ENCODE assay signal across 23 cellular contexts in genomic region chr1:13806108-13806507, GRCh38.
DNase-seq lines count a peak whose midpoint lies in the region; ATAC-seq and TF ChIP-seq lines count a peak whose summit lies in the region.
"Had no signal": no experiment of that assay in that cellular context is flagged by ENCODE, and none has a peak within 500 bp of the region (broad histone marks: within the 10 kb centered on the region; RNA-seq: fewer than 3 reads in every experiment).

No MANE protein-coding gene starts in this region.

- H4K20me1 ChIP-seq in BLaER1: peaks cover 44% of the 10 kb centered on the region
- H4K20me1 ChIP-seq in H9 (ENCODE audit: control insufficient read depth, insufficient read depth, insufficient read length): no peaks in the 10 kb centered on the region

- H3K9me3 Mint-ChIP-seq in CD8-positive, alpha-beta T cell: no peaks in the 10 kb centered on the region
- H3K9me3 Mint-ChIP-seq in effector memory CD8-positive, alpha-beta T cell: no peaks in the 10 kb centered on the region
- H3K9me3 Mint-ChIP-seq in osteocyte (ENCODE audit: unreplicated experiment) (no peaks in the 10 kb centered on the region), H9 (no peaks in the 10 kb centered on the region)
- no peaks in the 10 kb centered on the region for H3K9me3 Mint-ChIP-seq in activated CD8-positive, alpha-beta T cell treated with anti-CD3 and anti-CD28 coated beads for 36 hours

- no peak overlapping the region for H4K5ac ChIP-seq in H9 (ENCODE audit: insufficient read length, low read depth, low read length)

- no peaks in the 10 kb centered on the region for H3K23me2 ChIP-seq in H9 (ENCODE audit: insufficient read length, low read depth, low read length, poor library complexity, severe bottlenecking)

- POLR2A ChIA-PET in CD8-positive, alpha-beta T cell (lab: Charles Lee): interaction anchor here (0.9 kb wide), 1 partner anchor 14 kb away, joined by 4 read pairs; no protein-coding TSS in a partner anchor
- POLR2A ChIA-PET in activated CD8-positive, alpha-beta T cell treated with anti-CD3 and anti-CD28 coated beads for 36 hours (lab: Charles Lee): no interaction called here

- H3T11ph ChIP-seq in H9 (ENCODE audit: low read length): no peak overlapping the region

- peaks cover 42% of the 10 kb centered on the region for H3K36me3 Mint-ChIP-seq in CD8-positive, alpha-beta T cell
- H3K36me3 Mint-ChIP-seq in effector memory CD8-positive, alpha-beta T cell (ENCODE audit: insufficient read depth): peaks cover 17% of the 10 kb centered on the region
- H3K36me3 Mint-ChIP-seq in osteocyte (ENCODE audit: unreplicated experiment) (peaks cover 11% of the 10 kb centered on the region), H9 (ENCODE audit: insufficient read depth in 1 of 3, low read depth in 3 of 3) (peaks cover 0 to 2% (median 0%) of the 10 kb centered on the region in 3 experiments; a peak in 1 of 7 replicates)
- H3K36me3 Mint-ChIP-seq in activated CD8-positive, alpha-beta T cell treated with anti-CD3 and anti-CD28 coated beads for 36 hours (ENCODE audit: low read depth): no peaks in the 10 kb centered on the region

- H3K23ac ChIP-seq in H9 (ENCODE audit: insufficient read length, low read depth, low read length): no peak overlapping the region

- CTCF ChIA-PET in CD8-positive, alpha-beta T cell (lab: Charles Lee): interaction anchor here (0.9 to 2.8 kb wide), 3 partner anchors 14 to 144 kb away, joined by 3 to 7 read pairs (median 3); no protein-coding TSS in a partner anchor
- CTCF ChIA-PET in activated CD8-positive, alpha-beta T cell treated with anti-CD3 and anti-CD28 coated beads for 36 hours (lab: Charles Lee): interaction anchor here (0.6 kb wide), 1 partner anchor 148 kb away, joined by 3 read pairs; no protein-coding TSS in a partner anchor

- no CpG with 5 or more reads among the region's 13 CpGs for WGBS in H9 (ENCODE audit: extremely low coverage, insufficient read length, low lambda C conversion rate)

- no peak overlapping the region for H2AK5ac ChIP-seq in H9 (ENCODE audit: insufficient read length, low read length)

- H3K27ac ChIP-seq in BLaER1 (peak overlapping the region; percentile 78), H9 (ENCODE audit: insufficient read length, low read depth, low read length) (no peak overlapping the region)
- H3K27ac ChIP-seq in CD8-positive, alpha-beta T cell (ENCODE audit: low read depth, low read length): no peak overlapping the region
- H3K27ac ChIP-seq: C4-2B had no signal

- H4K8ac ChIP-seq in H9 (replicated peaks; ENCODE audit: insufficient read length, low read depth, low read length): no peak overlapping the region

- intact Hi-C loops in CD8-positive, alpha-beta T cell (cut with DNase I, micrococcal nuclease): loop anchor here in 1 of 2 experiments (5.0 kb wide), 1 partner anchor 49 kb away; no protein-coding TSS in a partner anchor
- intact Hi-C loops in activated CD8-positive, alpha-beta T cell treated with anti-CD3 and anti-CD28 coated beads for 36 hours (cut with micrococcal nuclease): no loop called here

- H3K18ac ChIP-seq in H9 (ENCODE audit: insufficient read length, low read depth, low read length): no peak overlapping the region

- H2AFZ ChIP-seq in H9 (ENCODE audit: low read length): no peak overlapping the region

- no peak overlapping the region for H3K56ac ChIP-seq in H9 (ENCODE audit: insufficient read length, low read depth, low read length)

- no peaks in the 10 kb centered on the region for H3K27me3 Mint-ChIP-seq in CD8-positive, alpha-beta T cell (ENCODE audit: low read depth)
- H3K27me3 Mint-ChIP-seq in effector memory CD8-positive, alpha-beta T cell: no peaks in the 10 kb centered on the region
- H3K27me3 Mint-ChIP-seq in osteocyte (ENCODE audit: unreplicated experiment) (no peaks in the 10 kb centered on the region), H9 (ENCODE audit: low read depth) (peaks cover 3% of the 10 kb centered on the region; the same call in 1 of the 2 replicates)
- no peaks in the 10 kb centered on the region for H3K27me3 Mint-ChIP-seq in activated CD8-positive, alpha-beta T cell treated with anti-CD3 and anti-CD28 coated beads for 36 hours

- H3K4me2 ChIP-seq in BLaER1: peak overlapping the region; percentile 81
- H3K4me2 ChIP-seq in H9 (ENCODE audit: insufficient read depth, insufficient read length, low read length): no peak overlapping the region

- H3K9ac ChIP-seq in BLaER1 (no peak overlapping the region), H9 (ENCODE audit: extremely low read depth, insufficient read length, low read length) (no peak overlapping the region)

- no peak overlapping the region for H3K14ac ChIP-seq in H9 (ENCODE audit: insufficient read depth, low read length)

- H2BK20ac ChIP-seq in H9 (ENCODE audit: low read depth, low read length, poor library complexity, severe bottlenecking): no peak overlapping the region

- no peak for ATAC-seq in CD8-positive, alpha-beta T cell
- no peak for ATAC-seq in effector memory CD8-positive, alpha-beta T cell (replicated peaks)
- ATAC-seq in activated CD8-positive, alpha-beta T cell treated with anti-CD3 and anti-CD28 coated beads for 36 hours: no peak
- no peak for ATAC-seq in GM18873 (IDR thresholded peaks at IDR 0.05; ENCODE audit: low FRiP score, unreplicated experiment)
- ATAC-seq: K562, SK-N-SH treated with all-trans-retinoic acid at 6 μM for 48 hours had no signal

- H3K79me2 ChIP-seq in H9 (ENCODE audit: insufficient read depth, low read length): no peaks in the 10 kb centered on the region

- no peak overlapping the region for H3K4ac ChIP-seq in H9 (ENCODE audit: low read depth, low read length)

- no peak overlapping the region for H3K4me3 ChIP-seq in BLaER1
- no peak overlapping the region for H3K4me3 ChIP-seq in CD8-positive, alpha-beta T cell (ENCODE audit: low read depth, low read length)
- H3K4me3 ChIP-seq: K562 had no signal

- H3K4me1 ChIP-seq in BLaER1 (peaks cover 77% of the 10 kb centered on the region), H9 (ENCODE audit: insufficient read depth, low read length) (no peaks in the 10 kb centered on the region)
- no peaks in the 10 kb centered on the region for H3K4me1 ChIP-seq in CD8-positive, alpha-beta T cell (ENCODE audit: insufficient read depth, low read length)

- H3K4me1 Mint-ChIP-seq in CD8-positive, alpha-beta T cell (ENCODE audit: low read depth): peaks cover 41% of the 10 kb centered on the region
- H3K4me1 Mint-ChIP-seq in effector memory CD8-positive, alpha-beta T cell (ENCODE audit: low read depth in 2 of 2): peaks cover 30 to 53% of the 10 kb centered on the region in 2 donors
- H3K4me1 Mint-ChIP-seq in osteocyte (ENCODE audit: unreplicated experiment) (no peaks in the 10 kb centered on the region), H9 (peaks cover 7 to 13% of the 10 kb centered on the region in 2 experiments; a peak in 3 of 4 replicates)
- peaks cover 20% of the 10 kb centered on the region for H3K4me1 Mint-ChIP-seq in activated CD8-positive, alpha-beta T cell treated with anti-CD3 and anti-CD28 coated beads for 36 hours (ENCODE audit: low read depth)

- H4K91ac ChIP-seq in H9 (ENCODE audit: insufficient read length, low read depth, low read length): no peak overlapping the region

- no peak for DNase-seq in CD8-positive, alpha-beta T cell
- no peak for DNase-seq in effector memory CD8-positive, alpha-beta T cell
- DNase-seq in osteocyte (ENCODE audit: extremely low spot score, unreplicated experiment): no peak
- DNase-seq in NCI-H2029 (lab: John Stamatoyannopoulos, UW): no peak
- no peak for DNase-seq in H9
- DNase-seq in activated CD8-positive, alpha-beta T cell treated with anti-CD3 and anti-CD28 coated beads for 36 hours: no peak
- DNase-seq: AML-193, Calu3, DMS79 treated with DMSO at 0.1 percent for 48 hours, GF-D8, Kasumi-1, MV-4-11, NCI-H1105, NCI-H146, NCI-H1930, NCI-H446, NCI-H524 treated with DMSO at 0.1 percent for 48 hours, NCI-H774 had no signal

- no peak for TF ChIP-seq CTCF in CD8-positive, alpha-beta T cell (IDR thresholded peaks at IDR 0.05)
- TF ChIP-seq CTCF in osteocyte (IDR thresholded peaks at IDR 0.05) (no peak), H9 (conservative IDR thresholded peaks at IDR 0.05) (no peak)
- TF ChIP-seq CTCF in activated CD8-positive, alpha-beta T cell treated with anti-CD3 and anti-CD28 coated beads for 36 hours (IDR thresholded peaks at IDR 0.05): no peak

- no peaks in the 10 kb centered on the region for H3K79me1 ChIP-seq in H9 (ENCODE audit: insufficient read depth, low read depth, low read length, poor library complexity, severe bottlenecking)

- no peak overlapping the region for H2BK120ac ChIP-seq in H9 (ENCODE audit: low read depth, low read length, poor library complexity, severe bottlenecking)

- no peak overlapping the region for H3K4me3 Mint-ChIP-seq in CD8-positive, alpha-beta T cell
- no peak overlapping the region for H3K4me3 Mint-ChIP-seq in effector memory CD8-positive, alpha-beta T cell
- H3K4me3 Mint-ChIP-seq in osteocyte (ENCODE audit: unreplicated experiment): no peak overlapping the region
- no peak overlapping the region for H3K4me3 Mint-ChIP-seq in H9
- no peak overlapping the region for H3K4me3 Mint-ChIP-seq in activated CD8-positive, alpha-beta T cell treated with anti-CD3 and anti-CD28 coated beads for 36 hours

- no peak overlapping the region for H2BK12ac ChIP-seq in H9 (ENCODE audit: insufficient read length, low read depth, low read length)

- H3K9me3 ChIP-seq in BLaER1 (no peaks in the 10 kb centered on the region), H9 (ENCODE audit: control insufficient read depth, low read depth, low read length) (no peaks in the 10 kb centered on the region)
- no peaks in the 10 kb centered on the region for H3K9me3 ChIP-seq in CD8-positive, alpha-beta T cell (ENCODE audit: low read length)

- H3K27me3 ChIP-seq in BLaER1: no peaks in the 10 kb centered on the region
- H3K27me3 ChIP-seq in CD8-positive, alpha-beta T cell (ENCODE audit: insufficient read depth, low read length): no peaks in the 10 kb centered on the region
- no peaks in the 10 kb centered on the region for H3K27me3 ChIP-seq in H9 (ENCODE audit: insufficient read depth, low read length)

- H3K27ac Mint-ChIP-seq in CD8-positive, alpha-beta T cell: peak overlapping the region; percentile 57
- H3K27ac Mint-ChIP-seq in effector memory CD8-positive, alpha-beta T cell: peak overlapping the region; percentile 66 to 82
- H3K27ac Mint-ChIP-seq in osteocyte (ENCODE audit: unreplicated experiment): peak overlapping the region; percentile 12
- no peak overlapping the region for H3K27ac Mint-ChIP-seq in H9
- H3K27ac Mint-ChIP-seq in activated CD8-positive, alpha-beta T cell treated with anti-CD3 and anti-CD28 coated beads for 36 hours: no peak overlapping the region

- no peak overlapping the region for H2BK15ac ChIP-seq in H9 (ENCODE audit: low read depth, low read length)

- H2BK5ac ChIP-seq in H9 (ENCODE audit: insufficient read length, low read length): no peak overlapping the region

- H3K36me3 ChIP-seq in BLaER1: peaks cover 40% of the 10 kb centered on the region; the same call in 1 of the 2 replicates
- H3K36me3 ChIP-seq in CD8-positive, alpha-beta T cell (ENCODE audit: insufficient read depth, low read length): no peaks in the 10 kb centered on the region

Comparison
In these comparisons a context has a peak if more than half of its experiments do, and no peak if none do; other contexts are left out.
1. H3K27ac Mint-ChIP-seq: peak in CD8-positive, alpha-beta T cell (single experiment), effector memory CD8-positive, alpha-beta T cell (2 of 2) and osteocyte (single experiment); none in H9 (0 of 3) and activated CD8-positive, alpha-beta T cell treated with anti-CD3 and anti-CD28 coated beads for 36 hours (single experiment).